18 cellular contexts compared by ENCODE assay signal in genomic region chr17:40487371-40488020, GRCh38. TPM values are rescaled to one million over a fixed set of nuclear protein-coding genes. Genes with fewer than 3 reads are reported as not detected.
DNase-seq lines count a peak whose midpoint lies in the region; ATAC-seq and FAIRE-seq lines count a peak whose summit lies in the region.
"Had no signal": no experiment of that assay in that cellular context is flagged by ENCODE, and none has a peak within 500 bp of the region (broad histone marks: within the 10 kb centered on the region; RNA-seq: fewer than 3 reads in every experiment).

No MANE protein-coding gene starts in this region.

- H3K14ac ChIP-seq in mesenchymal stem cell (ENCODE audit: low read length in 2 of 2): no peak overlapping the region

- H3K27ac ChIP-seq in mesenchymal stem cell (ENCODE audit: low read length, poor library complexity, severe bottlenecking): no peak overlapping the region
- no peak overlapping the region for H3K27ac ChIP-seq in aorta (ENCODE audit: low read depth in 1 of 2, low read length in 2 of 2)
- H3K27ac ChIP-seq: parathyroid adenoma had no signal

- H3K4me1 ChIP-seq in mesenchymal stem cell (ENCODE audit: control insufficient read depth, insufficient read depth, low read depth, low read length): peaks cover 53% of the 10 kb centered on the region
- H3K4me1 ChIP-seq in aorta (ENCODE audit: control insufficient read depth in 1 of 2, insufficient read depth in 2 of 2, low read length in 2 of 2): no peaks in the 10 kb centered on the region
- H3K4me1 ChIP-seq: parathyroid adenoma had no signal

- H2BK15ac ChIP-seq in mesenchymal stem cell (ENCODE audit: low read depth, poor library complexity, severe bottlenecking): peak overlapping the region; percentile 99

- no peak overlapping the region for H2AFZ ChIP-seq in mesenchymal stem cell (ENCODE audit: low read depth, low read length)
- H2AFZ ChIP-seq: parathyroid adenoma had no signal

- ATAC-seq in activated T-helper 17 cell treated with anti-CD3 and anti-CD28 coated beads, Interleukin-2, amount 50 U/mL, for 72 hours (replicated peaks): no peak
- ATAC-seq in stimulated activated naive B cell treated with anti-CD40 and anti-IgM and Interleukin-4, amounts not matched to agents 10 μg/mL and 1 μg/mL and 100 μg/mL, for 72 hours (replicated peaks): no peak
- ATAC-seq in aorta (ENCODE audit: low FRiP score): no peak

- H3K4me3 ChIP-seq in mesenchymal stem cell (ENCODE audit: insufficient read depth in 1 of 2, low read depth in 1 of 2, low read length in 2 of 2): no peak overlapping the region
- no peak overlapping the region for H3K4me3 ChIP-seq in aorta (ENCODE audit: low read length in 2 of 2)
- H3K4me3 ChIP-seq: Peyer's patch had no signal

- H3K27me3 Mint-ChIP-seq in activated T-helper 17 cell treated with anti-CD3 and anti-CD28 coated beads, Interleukin-2, amount 50 U/mL, for 72 hours: no peaks in the 10 kb centered on the region
- no peaks in the 10 kb centered on the region for H3K27me3 Mint-ChIP-seq in stimulated activated naive B cell treated with anti-CD40 and anti-IgM and Interleukin-4, amounts not matched to agents 10 μg/mL and 1 μg/mL and 100 μg/mL, for 72 hours

- DNase-seq in HTR-8/SVneo (ENCODE audit: insufficient read length, low spot score): no peak
- no peak for DNase-seq in mesenchymal stem cell
- DNase-seq in stimulated activated naive B cell treated with anti-CD40 and anti-IgM and Interleukin-4, amounts not matched to agents 10 μg/mL and 1 μg/mL and 100 μg/mL, for 72 hours: no peak
- DNase-seq in NCI-H748 treated with DMSO at 0.1 percent for 48 hours (lab: John Stamatoyannopoulos, UW): no peak
- DNase-seq in DMS114 treated with DMSO at 0.1 percent for 48 hours (lab: John Stamatoyannopoulos, UW; ENCODE audit: unreplicated experiment): no peak
- no peak for DNase-seq in aorta
- DNase-seq: activated CD4-positive, alpha-beta T cell treated with anti-CD3 and anti-CD28 coated beads for 4 hours; activated effector memory CD4-positive, alpha-beta T cell treated with Interleukin-2 at 50 U/mL for 16 hours; immature natural killer cell; NCI-H446 treated with DMSO at 0.1 percent for 48 hours; Peyer's patch had no signal

- peak overlapping the region; percentile 97 to 98 for H2BK12ac ChIP-seq in mesenchymal stem cell (ENCODE audit: low read length in 2 of 2)

- H3K23ac ChIP-seq in mesenchymal stem cell (ENCODE audit: low read length in 2 of 2): no peak overlapping the region

- H3K36me3 ChIP-seq in mesenchymal stem cell (ENCODE audit: control insufficient read depth in 1 of 2, insufficient read depth in 2 of 2, low read depth in 1 of 2, low read length in 2 of 2) (peaks cover 0 to 2% of the 10 kb centered on the region in 2 experiments), aorta (ENCODE audit: control insufficient read depth in 1 of 2, insufficient read depth in 2 of 2, low read length in 1 of 2) (no peaks in the 10 kb centered on the region)
- H3K36me3 ChIP-seq: Peyer's patch had no signal

- H2BK5ac ChIP-seq in mesenchymal stem cell (ENCODE audit: low read depth, low read length, poor library complexity, severe bottlenecking): peak overlapping the region; percentile 68

- FAIRE-seq in HTR-8/SVneo (lab: Jason Lieb, UNC): peak; percentile 74

- H2BK120ac ChIP-seq in mesenchymal stem cell (ENCODE audit: low read depth, low read length): peak overlapping the region; percentile 85

- peaks cover 41% of the 10 kb centered on the region for H3K4me1 Mint-ChIP-seq in activated T-helper 17 cell treated with anti-CD3 and anti-CD28 coated beads, Interleukin-2, amount 50 U/mL, for 72 hours
- peaks cover 31 to 44% of the 10 kb centered on the region in 2 donors for H3K4me1 Mint-ChIP-seq in stimulated activated naive B cell treated with anti-CD40 and anti-IgM and Interleukin-4, amounts not matched to agents 10 μg/mL and 1 μg/mL and 100 μg/mL, for 72 hours

- intact Hi-C loops in aorta (cut with DNase I): no loop called here

- H3K4me2 ChIP-seq in mesenchymal stem cell (ENCODE audit: low read length, poor library complexity, severe bottlenecking): no peak overlapping the region

- H4K8ac ChIP-seq in mesenchymal stem cell (ENCODE audit: low read length): peak overlapping the region; percentile 28

- peaks cover 4% of the 10 kb centered on the region for H3K9me3 Mint-ChIP-seq in activated T-helper 17 cell treated with anti-CD3 and anti-CD28 coated beads, Interleukin-2, amount 50 U/mL, for 72 hours
- no peaks in the 10 kb centered on the region for H3K9me3 Mint-ChIP-seq in stimulated activated naive B cell treated with anti-CD40 and anti-IgM and Interleukin-4, amounts not matched to agents 10 μg/mL and 1 μg/mL and 100 μg/mL, for 72 hours
- H3K9me3 Mint-ChIP-seq: immature natural killer cell, type B pancreatic cell had no signal

- H3K27me3 ChIP-seq in mesenchymal stem cell (ENCODE audit: control insufficient read depth in 1 of 2, insufficient read depth in 1 of 2, low read length in 2 of 2) (no peaks in the 10 kb centered on the region), aorta (ENCODE audit: control insufficient read depth in 1 of 2, insufficient read depth in 2 of 2, low read length in 1 of 2) (no peaks in the 10 kb centered on the region)
- H3K27me3 ChIP-seq: Peyer's patch had no signal

- peak overlapping the region; percentile 63 for H3K27ac Mint-ChIP-seq in activated T-helper 17 cell treated with anti-CD3 and anti-CD28 coated beads, Interleukin-2, amount 50 U/mL, for 72 hours
- H3K27ac Mint-ChIP-seq in stimulated activated naive B cell treated with anti-CD40 and anti-IgM and Interleukin-4, amounts not matched to agents 10 μg/mL and 1 μg/mL and 100 μg/mL, for 72 hours: peak overlapping the region; percentile 80

- H3K79me1 ChIP-seq in mesenchymal stem cell (replicated peaks; ENCODE audit: low read length, poor library complexity, severe bottlenecking): no peaks in the 10 kb centered on the region

- H2AK5ac ChIP-seq in mesenchymal stem cell (ENCODE audit: low read length, severe bottlenecking): peak overlapping the region; percentile 92

- WGBS in mesenchymal stem cell: 91% methylated on average over 7 of the region's 7 CpGs
- WGBS in aorta, 2 donors: 40 to 42% methylated on average over 7 of the region's 7 CpGs

- H3K9ac ChIP-seq in mesenchymal stem cell (ENCODE audit: low read length): peak overlapping the region; percentile 88
- H3K9ac ChIP-seq: parathyroid adenoma had no signal

- no peaks in the 10 kb centered on the region for H3K9me3 ChIP-seq in mesenchymal stem cell (ENCODE audit: control insufficient read depth, low read length)
- no peaks in the 10 kb centered on the region for H3K9me3 ChIP-seq in aorta (ENCODE audit: control insufficient read depth, low read length)
- H3K9me3 ChIP-seq: Peyer's patch had no signal

- H3K4me3 Mint-ChIP-seq in activated T-helper 17 cell treated with anti-CD3 and anti-CD28 coated beads, Interleukin-2, amount 50 U/mL, for 72 hours: no peak overlapping the region
- H3K4me3 Mint-ChIP-seq in stimulated activated naive B cell treated with anti-CD40 and anti-IgM and Interleukin-4, amounts not matched to agents 10 μg/mL and 1 μg/mL and 100 μg/mL, for 72 hours: no peak overlapping the region
- H3K4me3 Mint-ChIP-seq: immature natural killer cell, type B pancreatic cell had no signal

- H3K18ac ChIP-seq in mesenchymal stem cell (ENCODE audit: low read depth in 1 of 2, low read length in 2 of 2): peak overlapping the region; percentile 58 to 77

- H3K4ac ChIP-seq in mesenchymal stem cell (ENCODE audit: low read depth in 1 of 2, low read length in 2 of 2): peak overlapping the region; percentile 45 to 92

- peak overlapping the region; percentile 87 for H4K91ac ChIP-seq in mesenchymal stem cell (ENCODE audit: low read length)

- no peaks in the 10 kb centered on the region for H3K36me3 Mint-ChIP-seq in activated T-helper 17 cell treated with anti-CD3 and anti-CD28 coated beads, Interleukin-2, amount 50 U/mL, for 72 hours (ENCODE audit: low read depth)
- H3K36me3 Mint-ChIP-seq in stimulated activated naive B cell treated with anti-CD40 and anti-IgM and Interleukin-4, amounts not matched to agents 10 μg/mL and 1 μg/mL and 100 μg/mL, for 72 hours: no peaks in the 10 kb centered on the region
- H3K36me3 Mint-ChIP-seq: CD14-positive monocyte, immature natural killer cell, type B pancreatic cell had no signal

RNA-seq across cellular contexts. Expression of gene TNS4, which starts 13.9 kb away (rescaled TPM):
- 10 to 100 TPM in 1 of 2 donors, 1 to 10 TPM in 1; 8.8 to 19.8 TPM for total RNA-seq in activated T-helper 17 cell treated with anti-CD3 and anti-CD28 coated beads, Interleukin-2, amount 50 U/mL, for 72 hours
- polyA plus RNA-seq in mesenchymal stem cell (2013, experiment 1 of 2): not detected
- 0.12 TPM for polyA plus RNA-seq in mesenchymal stem cell (2013, experiment 2 of 2)
- under 1 TPM in 1 of 2 donors, not detected in 1; 0.39 TPM for total RNA-seq in aorta
- under 1 TPM in 1 of 2 donors, not detected in 1; 0.05 TPM for polyA plus RNA-seq in aorta
- total RNA-seq: cardiac septum, glomerular endothelial cell, LHCN-M2 had no signal
- polyA plus RNA-seq: CD14-positive monocyte had no signal

RNA-seq across cellular contexts. Expression of gene IGFBP4, which starts 44.2 kb away (rescaled TPM):
- 10 to 100 TPM in 1 of 2 donors, 1 to 10 TPM in 1; 5.3 to 33.8 TPM for total RNA-seq in activated T-helper 17 cell treated with anti-CD3 and anti-CD28 coated beads, Interleukin-2, amount 50 U/mL, for 72 hours
- polyA plus RNA-seq in mesenchymal stem cell (2013, experiment 1 of 2): 339 TPM
- polyA plus RNA-seq in mesenchymal stem cell (2013, experiment 2 of 2): 339 TPM
- total RNA-seq in aorta: 1,000 to 10,000 TPM in 1 of 2 donors, 100 to 1,000 TPM in 1; 799 to 1,001 TPM
- 100 to 1,000 TPM in 1 of 2 donors, 10 to 100 TPM in 1; 99.2 to 457 TPM for polyA plus RNA-seq in aorta

Comparison
In these comparisons a context has a peak if more than half of its experiments do, and no peak if none do; other contexts are left out.
1. RNA of gene TNS4, which starts 13.9 kb away (total RNA-seq): 8.8 to 19.8 TPM in activated T-helper 17 cell treated with anti-CD3 and anti-CD28 coated beads, Interleukin-2, amount 50 U/mL, for 72 hours; 0.39 TPM in aorta; every median in the first group is over 4 times any median in the second.
2. RNA of gene IGFBP4, which starts 44.2 kb away (total RNA-seq): 799 to 1,001 TPM in aorta; 5.3 to 33.8 TPM in activated T-helper 17 cell treated with anti-CD3 and anti-CD28 coated beads, Interleukin-2, amount 50 U/mL, for 72 hours; every median in the first group is over 10 times any median in the second.